In genomic region chr18:62617793-62618591, GRCh38 we compare ENCODE assay signal across 16 cellular contexts.
DNase-seq lines count a peak whose midpoint lies in the region; ATAC-seq, FAIRE-seq and TF ChIP-seq lines count a peak whose summit lies in the region.
"Had no signal": no experiment of that assay in that cellular context is flagged by ENCODE, and none has a peak within 500 bp of the region (broad histone marks: within the 10 kb centered on the region; RNA-seq: fewer than 3 reads in every experiment).

No MANE protein-coding gene starts in this region.

- no peaks in the 10 kb centered on the region for H3K9me3 ChIP-seq in testis
- no peaks in the 10 kb centered on the region for H3K9me3 ChIP-seq in left ventricle myocardium inferior (replicated peaks)
- H3K9me3 ChIP-seq: BLaER1 had no signal

- H3K27ac ChIP-seq in testis (no peak overlapping the region), left ventricle myocardium inferior (replicated peaks) (no peak overlapping the region)
- H3K27ac ChIP-seq: BLaER1 had no signal

- DNase-seq in D721Med (ENCODE audit: insufficient read length, low spot score) (no peak), SK-MEL-5 (ENCODE audit: low read depth, low spot score) (peak; percentile 4), left lobe of liver (ENCODE audit: low spot score) (no peak), testis (peak; percentile 45), NCI-H146 treated with DMSO at 0.1 percent for 48 hours (lab: John Stamatoyannopoulos, UW; ENCODE audit: unreplicated experiment) (no peak), left ventricle myocardium inferior (no peak)
- DNase-seq: 8988T; CD4-positive, alpha-beta memory T cell; DMS79 treated with DMSO at 0.1 percent for 48 hours; GF-D8; HCEC 1CT had no signal

- H3K4me1 ChIP-seq in testis (no peaks in the 10 kb centered on the region), left ventricle myocardium inferior (peaks cover 17% of the 10 kb centered on the region)

- TF ChIP-seq CTCF in D721Med (IDR thresholded peaks at IDR 0.05; ENCODE audit: insufficient read depth, missing control alignments) (no peak), testis (IDR thresholded peaks at IDR 0.05) (no peak), left ventricle myocardium inferior (IDR thresholded peaks at IDR 0.05; ENCODE audit: borderline replicate concordance) (no peak)

- in situ Hi-C loops in SK-MEL-5 (cut with HindIII; ENCODE audit: low pct_unique_long_range_greater_than_20kb, low sequenced_read_pairs), result no loop called here

- H3K36me3 ChIP-seq in testis (ENCODE audit: low read depth, missing control alignments), result no peaks in the 10 kb centered on the region
- no peaks in the 10 kb centered on the region for H3K36me3 ChIP-seq in left ventricle myocardium inferior
- H3K36me3 ChIP-seq: BLaER1 had no signal

- peak; percentile 89 for FAIRE-seq in D721Med (lab: Jason Lieb, UNC)
- FAIRE-seq: H54, HTR-8/SVneo had no signal

- no peaks in the 10 kb centered on the region for H3K27me3 ChIP-seq in testis
- peaks cover 5% of the 10 kb centered on the region for H3K27me3 ChIP-seq in left ventricle myocardium inferior (ENCODE audit: low read depth)
- H3K27me3 ChIP-seq: BLaER1 had no signal

- H3K4me3 ChIP-seq in testis, result no peak overlapping the region
- H3K4me3 ChIP-seq in left ventricle myocardium inferior, result no peak overlapping the region
- H3K4me3 ChIP-seq: BLaER1, GM23338 had no signal

- WGBS in testis, 2 donors, result 70 to 75% methylated on average over 8 of the region's 8 CpGs

- peak; percentile 82 for ATAC-seq in left lobe of liver
- no peak for ATAC-seq in HG02981 (IDR thresholded peaks at IDR 0.05; ENCODE audit: unreplicated experiment)
- ATAC-seq: GM23338 had no signal

- intact Hi-C loops in testis (cut with DNase I; ENCODE audit: low total_unique reads), result no loop called here
- intact Hi-C loops in left ventricle myocardium inferior (cut with micrococcal nuclease), result no loop called here

- no peak for TF ChIP-seq POLR2A in testis (IDR thresholded peaks at IDR 0.05)

Comparison
In these comparisons a context has a peak if more than half of its experiments do, and no peak if none do; other contexts are left out.
1. DNase-seq: peak in SK-MEL-5 (single experiment) and testis (single experiment); none in D721Med (single experiment), left lobe of liver (single experiment), NCI-H146 treated with DMSO at 0.1 percent for 48 hours (single experiment) and left ventricle myocardium inferior (single experiment).